Comparison of ENCODE assay signal across 15 cellular contexts in genomic region chr10:78529262-78529661, GRCh38.
DNase-seq lines count a peak whose midpoint lies in the region; ATAC-seq and TF ChIP-seq lines count a peak whose summit lies in the region.
"Had no signal": no experiment of that assay in that cellular context is flagged by ENCODE, and none has a peak within 500 bp of the region (broad histone marks: within the 10 kb centered on the region; RNA-seq: fewer than 3 reads in every experiment).

No MANE protein-coding gene starts in this region.

- WGBS in prostate gland = 38% methylated on average over 2 of the region's 2 CpGs

- H3F3A ChIP-seq in PC-3 (ENCODE audit: low read length, unreplicated experiment) = no peaks in the 10 kb centered on the region

- H2AFZ ChIP-seq in PC-3 (ENCODE audit: low read length) = peak overlapping the region; percentile 56

- H3K36me3 ChIP-seq in PC-3 (ENCODE audit: low read depth, low read length) = no peaks in the 10 kb centered on the region
- H3K36me3 ChIP-seq in prostate gland = no peaks in the 10 kb centered on the region
- H3K36me3 ChIP-seq: BLaER1, transverse colon had no signal

- DNase-seq in NCI-H1105 treated with DMSO at 0.1 percent for 48 hours (lab: John Stamatoyannopoulos, UW) (peak; percentile 94), NCI-H2107 treated with DMSO at 0.1 percent for 48 hours (lab: John Stamatoyannopoulos, UW; ENCODE audit: unreplicated experiment) (peak; percentile 83), PC-3 (no peak), prostate gland (ENCODE audit: low spot score) (no peak), NCI-H2171 (lab: John Stamatoyannopoulos, UW) (no peak), cortex of kidney (lab: John Stamatoyannopoulos, UW) (no peak)
- DNase-seq: amygdala, KBM-7, transverse colon had no signal

- H3K79me2 ChIP-seq in PC-3 (ENCODE audit: low read length) = no peaks in the 10 kb centered on the region

- no peaks in the 10 kb centered on the region for H3K9me2 ChIP-seq in PC-3 (replicated peaks; ENCODE audit: low read length)

- H3K4me2 ChIP-seq in PC-3 (ENCODE audit: low read length) = peak overlapping the region; percentile 45
- H3K4me2 ChIP-seq: BLaER1 had no signal

- BruUV-seq in PC-3 (replicated peaks; lab: Mats Ljungman, UMichigan) = no TSS peak

- TF ChIP-seq POLR2A in prostate gland (IDR thresholded peaks at IDR 0.05) = no peak

- intact Hi-C loops in PC-3 (cut with micrococcal nuclease) (loop anchor here (10.0 kb wide), 1 partner anchor 536 kb away; the partner anchor contains the start of gene ZMIZ1), prostate gland (cut with DNase I) (no loop called here)

- H3K4me3 ChIP-seq in PC-3 (ENCODE audit: low read length) (peak overlapping the region; percentile 34; the same call in 1 of the 2 replicates), prostate gland (no peak overlapping the region)
- H3K4me3 ChIP-seq: BLaER1, transverse colon had no signal

- ATAC-seq in PC-3 (no peak), HG03039 (IDR thresholded peaks at IDR 0.05; ENCODE audit: unreplicated experiment) (no peak)
- ATAC-seq: activated CD4-positive, CD25-positive, alpha-beta regulatory T cell treated with anti-CD3 and anti-CD28 coated beads, Interleukin-2, amount 50 U/mL, for 24 hours; activated T-helper 17 cell treated with anti-CD3 and anti-CD28 coated beads, Interleukin-2, amount 50 U/mL, for 72 hours; HCT116; stimulated activated memory B cell treated with anti-CD40 and anti-IgM and Interleukin-4, amounts not matched to agents 10 μg/mL and 1 μg/mL and 100 μg/mL, for 72 hours had no signal

- CTCF ChIA-PET in PC-3 (lab: Charles Lee) = no interaction called here

- TF ChIP-seq CTCF in PC-3 (conservative IDR thresholded peaks at IDR 0.05; ENCODE audit: low read depth, low read length) (no peak), prostate gland (IDR thresholded peaks at IDR 0.05) (no peak)

- H3K9ac ChIP-seq in PC-3 (ENCODE audit: low read length) = no peak overlapping the region
- H3K9ac ChIP-seq: BLaER1 had no signal

- H3K27me3 ChIP-seq in PC-3 (ENCODE audit: low read length) (peaks cover 26% of the 10 kb centered on the region; the same call in 1 of the 2 replicates), prostate gland (replicated peaks; ENCODE audit: insufficient read depth) (no peaks in the 10 kb centered on the region)
- H3K27me3 ChIP-seq: BLaER1, transverse colon had no signal

- H3K27ac ChIP-seq in PC-3 (ENCODE audit: low read length) = no peak overlapping the region
- peak overlapping the region; percentile 18 to 36 for H3K27ac ChIP-seq in prostate gland
- H3K27ac ChIP-seq: BLaER1 had no signal

- H3K9me3 ChIP-seq in PC-3 (ENCODE audit: low read length) (no peaks in the 10 kb centered on the region), prostate gland (no peaks in the 10 kb centered on the region)
- H3K9me3 ChIP-seq: BLaER1, transverse colon had no signal

- H3K4me1 ChIP-seq in PC-3 (ENCODE audit: insufficient read depth, low read length) = 0 out of 2 replicates have a peak, but pooled peaks cover 6% of the 10 kb centered on the region
- H3K4me1 ChIP-seq in prostate gland (replicated peaks) = no peaks in the 10 kb centered on the region
- H3K4me1 ChIP-seq: transverse colon had no signal

- H4K20me1 ChIP-seq in PC-3 (ENCODE audit: low read length) = no peaks in the 10 kb centered on the region
- H4K20me1 ChIP-seq: BLaER1 had no signal

- POLR2A ChIA-PET in PC-3 (lab: Charles Lee; ENCODE audit: unreplicated experiment) = no interaction called here

Comparison
In these comparisons a context has a peak if more than half of its experiments do, and no peak if none do; other contexts are left out.
1. DNase-seq: peak in NCI-H1105 treated with DMSO at 0.1 percent for 48 hours (single experiment) and NCI-H2107 treated with DMSO at 0.1 percent for 48 hours (single experiment); none in PC-3 (single experiment), prostate gland (single experiment), NCI-H2171 (single experiment) and cortex of kidney (single experiment).